1 cellular context compared by ENCODE assay signal in genomic region chr10:21496285-21497176, GRCh38.
A peak's percentile ranks its signal among the peaks of the same experiment; 100 is the strongest.
TF ChIP-seq lines count a peak whose summit lies in the region.

No MANE protein-coding gene starts in this region.

TF ChIP-seq in HepG2, 621 proteins besides CTCF, POLR2A, EP300 and RAD21 (continued from another document and continues in another):
- TF ChIP-seq TFAP4 (IDR thresholded peaks at IDR 0.05; ENCODE audit: borderline replicate concordance, low read depth) (no peak), PRDM4 (CRISPR knock-in tag; IDR thresholded peaks at IDR 0.05; ENCODE audit: borderline replicate concordance) (no peak), TBL1XR1 (IDR thresholded peaks at IDR 0.05; ENCODE audit: borderline replicate concordance, low read length, partially characterized antibody) (no peak), PHF20 (CRISPR knock-in tag; IDR thresholded peaks at IDR 0.05) (no peak), NR2C2 (CRISPR knock-in tag; IDR thresholded peaks at IDR 0.05; ENCODE audit: borderline replicate concordance) (peak; percentile 25), ETV6 (CRISPR knock-in tag; conservative IDR thresholded peaks at IDR 0.05) (no peak), CENPT (CRISPR knock-in tag; IDR thresholded peaks at IDR 0.05; ENCODE audit: low read depth) (0 out of 2 replicates have a peak, but pooled peaks have one; percentile 15), ZNF788 (CRISPR knock-in tag; IDR thresholded peaks at IDR 0.05; ENCODE audit: borderline replicate concordance) (no peak; the same call in 1 of the 2 replicates), ZNF563 (CRISPR knock-in tag; IDR thresholded peaks at IDR 0.05) (peak; percentile 81), NFIB (CRISPR knock-in tag; IDR thresholded peaks at IDR 0.05; ENCODE audit: borderline replicate concordance) (0 out of 2 replicates have a peak, but pooled peaks have one; percentile 92), SRSF1 (optimal IDR thresholded peaks at IDR 0.05; ENCODE audit: low read depth, low read length) (no peak), KAT2B (IDR thresholded peaks at IDR 0.05; ENCODE audit: borderline replicate concordance, low read depth, low read length) (no peak), ZNF326 (CRISPR knock-in tag; IDR thresholded peaks at IDR 0.05; ENCODE audit: borderline replicate concordance) (no peak), ZNF333 (CRISPR knock-in tag; IDR thresholded peaks at IDR 0.05; ENCODE audit: borderline replicate concordance) (peak; percentile 83), ZMYM3 (CRISPR knock-in tag; IDR thresholded peaks at IDR 0.05) (0 out of 2 replicates have a peak, but pooled peaks have one; percentile 32), PBX3 (CRISPR knock-in tag; IDR thresholded peaks at IDR 0.05; ENCODE audit: borderline replicate concordance) (no peak), ZNF282 (IDR thresholded peaks at IDR 0.05; ENCODE audit: partially characterized antibody) (no peak), ZFP91 (CRISPR knock-in tag; IDR thresholded peaks at IDR 0.05; ENCODE audit: borderline replicate concordance) (peak; percentile 94; the same call in 1 of the 2 replicates), ZFP37 (CRISPR knock-in tag; IDR thresholded peaks at IDR 0.05; ENCODE audit: borderline replicate concordance) (no peak), MED8 (CRISPR knock-in tag; IDR thresholded peaks at IDR 0.05; ENCODE audit: insufficient replicate concordance) (no peak), HBP1 (CRISPR knock-in tag; IDR thresholded peaks at IDR 0.05; ENCODE audit: low read depth) (peak; percentile 84), SIN3A (IDR thresholded peaks at IDR 0.05; ENCODE audit: borderline replicate concordance, low read depth, low read length) (no peak; the same call in 1 of the 2 replicates), MYNN (CRISPR knock-in tag; IDR thresholded peaks at IDR 0.05; ENCODE audit: low read depth) (no peak), ZNF773 (CRISPR knock-in tag; IDR thresholded peaks at IDR 0.05; ENCODE audit: borderline replicate concordance) (0 out of 2 replicates have a peak, but pooled peaks have one; percentile 30), ZNF143 (CRISPR knock-in tag; IDR thresholded peaks at IDR 0.05) (no peak), RBM22 (optimal IDR thresholded peaks at IDR 0.05; ENCODE audit: low read length) (no peak), HDAC2 (CRISPR knock-in tag; IDR thresholded peaks at IDR 0.05) (no peak; the same call in 1 of the 2 replicates), PRDM10 (CRISPR knock-in tag; IDR thresholded peaks at IDR 0.05; ENCODE audit: low read depth) (no peak), EED (CRISPR knock-in tag; IDR thresholded peaks at IDR 0.05) (no peak; the same call in 1 of the 2 replicates), HNRNPL (IDR thresholded peaks at IDR 0.05; ENCODE audit: low read depth, low read length) (no peak; the same call in 1 of the 2 replicates), ZMYM2 (CRISPR knock-in tag; IDR thresholded peaks at IDR 0.05) (0 out of 2 replicates have a peak, but pooled peaks have one; percentile 72), TCF12 (IDR thresholded peaks at IDR 0.05) (no peak), TCF12 (CRISPR knock-in tag; IDR thresholded peaks at IDR 0.05) (no peak), ZXDC (CRISPR knock-in tag; IDR thresholded peaks at IDR 0.05) (peak; percentile 81), BRD4 (CRISPR knock-in tag; IDR thresholded peaks at IDR 0.05) (peak; percentile 23; the same call in 1 of the 2 replicates), HNF1A (IDR thresholded peaks at IDR 0.05; ENCODE audit: low read depth) (no peak), HNF1A (CRISPR knock-in tag; IDR thresholded peaks at IDR 0.05; ENCODE audit: borderline replicate concordance) (peak; percentile 53), HIVEP1 (CRISPR knock-in tag; IDR thresholded peaks at IDR 0.05) (no peak), ZNF230 (CRISPR knock-in tag; IDR thresholded peaks at IDR 0.05) (no peak), RXRA (CRISPR knock-in tag; IDR thresholded peaks at IDR 0.05) (peak; percentile 73), ZBTB14 (CRISPR knock-in tag; IDR thresholded peaks at IDR 0.05) (no peak; the same call in 1 of the 2 replicates), ZNF224 (CRISPR knock-in tag; IDR thresholded peaks at IDR 0.05) (0 out of 2 replicates have a peak, but pooled peaks have one; percentile 60)
